ENCODE assay signal across 8 cellular contexts in genomic region chr5:139711067-139711851, GRCh38.
DNase-seq lines count a peak whose midpoint lies in the region; ATAC-seq and TF ChIP-seq lines count a peak whose summit lies in the region.

No MANE protein-coding gene starts in this region.

- H3K79me2 ChIP-seq in HCT116 (ENCODE audit: insufficient read depth, low read length) (no peaks in the 10 kb centered on the region), neural cell (replicated peaks; ENCODE audit: insufficient read depth, low read length) (no peaks in the 10 kb centered on the region)

- no peaks in the 10 kb centered on the region for H3K9me2 ChIP-seq in HCT116 (ENCODE audit: insufficient read depth)
- H3K9me2 ChIP-seq in neural cell (ENCODE audit: insufficient read depth, low read length) = no peaks in the 10 kb centered on the region

- peaks cover 26 to 50% (median 30%) of the 10 kb centered on the region in 3 donors for H3K4me1 Mint-ChIP-seq in CD8-positive, alpha-beta memory T cell

- H2AFZ ChIP-seq in HCT116 (ENCODE audit: low read depth, low read length, poor library complexity, severe bottlenecking) (peak overlapping the region; percentile 94), neural cell (ENCODE audit: low read depth, low read length) (peak overlapping the region; percentile 45)

- ATAC-seq in HCT116 = peak; percentile 59
- no peak for ATAC-seq in HG03469 (IDR thresholded peaks at IDR 0.05; ENCODE audit: unreplicated experiment)

- DNase-seq in CD8-positive, alpha-beta memory T cell = peak; percentile 62 to 83 (median 67)
- DNase-seq in HCT116 (ENCODE audit: low read depth, low spot score) (no peak), NOMO-1 treated with DMSO at 0.1 percent for 48 hours (lab: John Stamatoyannopoulos, UW; ENCODE audit: unreplicated experiment) (peak; percentile 23), activated T-helper 1 cell treated with Interleukin-2 at 50 U/mL for 16 hours (ENCODE audit: low read depth) (peak; percentile 27), fibroblast of peridontal ligament (ENCODE audit: extremely low read depth) (peak; percentile 23)

- no peaks in the 10 kb centered on the region for H3K27me3 ChIP-seq in CD8-positive, alpha-beta memory T cell (ENCODE audit: insufficient read depth, low read length, poor library complexity, severe bottlenecking)
- H3K27me3 ChIP-seq in HCT116 (ENCODE audit: insufficient read depth, low read length) (no peaks in the 10 kb centered on the region), neural cell (ENCODE audit: insufficient read depth, low read depth, low read length) (no peaks in the 10 kb centered on the region), thymus (ENCODE audit: control insufficient read depth, insufficient read depth) (no peaks in the 10 kb centered on the region)

- H3K27ac ChIP-seq in CD8-positive, alpha-beta memory T cell (ENCODE audit: low read depth, low read length) = peak overlapping the region; percentile 76
- no peak overlapping the region for H3K27ac ChIP-seq in HCT116 (ENCODE audit: low read depth, low read length)
- peak overlapping the region; percentile 81 for H3K27ac ChIP-seq in neural cell (ENCODE audit: low read length)
- peak overlapping the region; percentile 94 for H3K27ac ChIP-seq in thymus (ENCODE audit: low read depth)

- H3K4me1 ChIP-seq in CD8-positive, alpha-beta memory T cell (ENCODE audit: insufficient read depth, low read length) = peaks cover 32% of the 10 kb centered on the region
- H3K4me1 ChIP-seq in HCT116 (ENCODE audit: control insufficient read depth in 1 of 2, insufficient read depth in 2 of 2, low read length in 2 of 2) (peaks cover 30 to 40% of the 10 kb centered on the region in 2 experiments), thymus (ENCODE audit: control insufficient read depth, insufficient read depth, low read length) (peaks cover 46% of the 10 kb centered on the region)

- peak overlapping the region; percentile 98 for H3K4me2 ChIP-seq in HCT116 (ENCODE audit: low read length)
- peak overlapping the region; percentile 76 for H3K4me2 ChIP-seq in neural cell (ENCODE audit: low read length)

- H3K36me3 Mint-ChIP-seq in CD8-positive, alpha-beta memory T cell = no peaks in the 10 kb centered on the region

- H3K27ac Mint-ChIP-seq in CD8-positive, alpha-beta memory T cell = peak overlapping the region; percentile 67 to 97 (median 94)

- no peaks in the 10 kb centered on the region for H3K36me3 ChIP-seq in CD8-positive, alpha-beta memory T cell (ENCODE audit: insufficient read depth, low read length)
- no peaks in the 10 kb centered on the region for H3K36me3 ChIP-seq in HCT116 (ENCODE audit: control insufficient read depth in 1 of 2, insufficient read depth in 2 of 2, low read length in 2 of 2)
- H3K36me3 ChIP-seq in neural cell (ENCODE audit: insufficient read depth, low read length) = no peaks in the 10 kb centered on the region
- H3K36me3 ChIP-seq in thymus (ENCODE audit: control insufficient read depth, insufficient read depth) = no peaks in the 10 kb centered on the region

- H3K9ac ChIP-seq in HCT116 (ENCODE audit: low read length) (peak overlapping the region; percentile 57), neural cell (ENCODE audit: low read length) (peak overlapping the region; percentile 73)

- H3K9me3 Mint-ChIP-seq in CD8-positive, alpha-beta memory T cell = no peaks in the 10 kb centered on the region

- TF ChIP-seq CTCF in HCT116 (IDR thresholded peaks at IDR 0.05 in 2 of 3, conservative IDR thresholded peaks at IDR 0.05 in 1 of 3; ENCODE audit: borderline replicate concordance in 1 of 3, insufficient read depth in 1 of 3, low read depth in 2 of 3, low read length in 2 of 3) (peak; percentile 18 to 27 (median 24); a peak in 3 of 6 replicates), neural cell (IDR thresholded peaks at IDR 0.05; ENCODE audit: poor library complexity, severe bottlenecking) (peak; percentile 57)

- WGBS in thymus = under 1% methylated on average over 65 of the region's 65 CpGs

- no peaks in the 10 kb centered on the region for H4K20me1 ChIP-seq in HCT116 (ENCODE audit: insufficient read depth)
- no peaks in the 10 kb centered on the region for H4K20me1 ChIP-seq in neural cell (ENCODE audit: insufficient read depth)

- RAD21 ChIA-PET in HCT116 (lab: Charles Lee; ENCODE audit: low non-redundant PET in 1 of 2, low total read pairs in 2 of 2, uncharacterized antibody in 2 of 2, unreplicated experiment in 2 of 2) = no interaction called here

- H3K9me3 ChIP-seq in CD8-positive, alpha-beta memory T cell (ENCODE audit: low read length) = no peaks in the 10 kb centered on the region
- H3K9me3 ChIP-seq in HCT116 (ENCODE audit: control insufficient read depth in 1 of 2, insufficient read depth in 1 of 2, low read depth in 1 of 2, low read length in 2 of 2) (no peaks in the 10 kb centered on the region), neural cell (ENCODE audit: low read length) (no peaks in the 10 kb centered on the region), thymus (ENCODE audit: control insufficient read depth) (no peaks in the 10 kb centered on the region)

- no peak; the same call in none of the 2 replicates for TF ChIP-seq RAD21 in HCT116 (IDR thresholded peaks at IDR 0.05; ENCODE audit: low read depth)
- TF ChIP-seq RAD21 in neural cell (conservative IDR thresholded peaks at IDR 0.05) = peak; percentile 28

- H3F3A ChIP-seq in neural cell (ENCODE audit: insufficient read depth, low read length, poor library complexity, severe bottlenecking) = peaks cover 10% of the 10 kb centered on the region

- H3K4me3 ChIP-seq in CD8-positive, alpha-beta memory T cell (ENCODE audit: low read length) = peak overlapping the region; percentile 78
- H3K4me3 ChIP-seq in HCT116 (replicated peaks in 1 of 2; ENCODE audit: low read depth in 1 of 2, low read length in 2 of 2) (peak overlapping the region; percentile 46 to 61), neural cell (ENCODE audit: low read length) (peak overlapping the region; percentile 69), thymus (ENCODE audit: low read length) (peak overlapping the region; percentile 66)

- CTCF ChIA-PET in CD8-positive, alpha-beta memory T cell (lab: Charles Lee) = interaction anchor here (0.8 to 4.3 kb wide), 13 partner anchors 20 to 261 kb away, joined by 3 to 26 read pairs (median 4); partner anchors contain the start of gene CXXC5
- CTCF ChIA-PET in HCT116 (lab: Charles Lee) = interaction anchor here (0.7 to 1.8 kb wide), 4 partner anchors 13 to 65 kb away, joined by 3 to 4 read pairs (median 3); no protein-coding TSS in a partner anchor

- H3K4me3 Mint-ChIP-seq in CD8-positive, alpha-beta memory T cell = peak overlapping the region; percentile 77 to 90 (median 79)

- POLR2A ChIA-PET in CD8-positive, alpha-beta memory T cell (lab: Charles Lee) = interaction anchor here (0.5 to 2.7 kb wide), 10 partner anchors 10 to 138 kb away, joined by 3 to 19 read pairs (median 11); partner anchors contain the start of gene CXXC5
- POLR2A ChIA-PET in HCT116 (lab: Charles Lee) = interaction anchor here (0.7 kb wide), 2 partner anchors 37 to 50 kb away, joined by 3 read pairs; no protein-coding TSS in a partner anchor

- no peaks in the 10 kb centered on the region for H3K27me3 Mint-ChIP-seq in CD8-positive, alpha-beta memory T cell

- no peak for TF ChIP-seq POLR2A in HCT116 (IDR thresholded peaks at IDR 0.05; ENCODE audit: borderline replicate concordance, extremely low read depth, insufficient read depth, insufficient read length)

- no peak for TF ChIP-seq EP300 in neural cell (conservative IDR thresholded peaks at IDR 0.05; ENCODE audit: poor library complexity, severe bottlenecking)

- no TSS peak for BruUV-seq in HCT116 (replicated peaks; lab: Mats Ljungman, UMichigan)

- intact Hi-C loops in HCT116 (cut with micrococcal nuclease) = no loop called here

TF ChIP-seq in HCT116, 20 proteins besides CTCF, POLR2A, EP300 and RAD21 (continues in another document):
- TF ChIP-seq JUND (IDR thresholded peaks at IDR 0.05) = no peak

TF ChIP-seq in neural cell, 6 proteins besides CTCF, POLR2A, EP300 and RAD21:
- TF ChIP-seq EZH2 (IDR thresholded peaks at IDR 0.05; ENCODE audit: borderline replicate concordance, insufficient read depth, low read length, poor library complexity, severe bottlenecking) = no peak
- peak; percentile 37 for TF ChIP-seq POLR2AphosphoS5 (IDR thresholded peaks at IDR 0.05)
- TF ChIP-seq MXI1 (conservative IDR thresholded peaks at IDR 0.05; ENCODE audit: poor library complexity, severe bottlenecking) = peak; percentile 11
